ENCODE assay signal across 10 cellular contexts in the genomic region with DNA sequence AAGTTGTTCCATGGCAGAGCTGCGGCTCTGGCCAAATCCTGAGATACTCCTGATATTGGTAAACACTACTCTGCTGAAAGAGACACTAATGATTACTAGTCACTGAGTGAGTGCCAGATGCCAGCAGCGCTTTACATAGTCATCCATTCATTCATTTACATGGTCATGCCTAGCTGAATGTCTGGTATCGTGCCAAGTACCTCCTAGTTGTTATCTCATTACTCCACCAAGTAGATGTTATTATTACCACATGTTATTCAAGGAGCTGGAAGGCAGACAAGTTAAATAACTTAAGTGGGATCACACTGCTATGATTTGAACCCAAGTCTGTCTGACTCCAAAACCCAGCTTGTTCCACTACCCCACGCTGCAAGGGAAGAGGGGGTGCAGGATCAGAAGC. TPM values are rescaled to one million over a fixed set of nuclear protein-coding genes. Genes with fewer than 3 reads are reported as not detected.
DNase-seq lines count a peak whose midpoint lies in the region; ATAC-seq lines count a peak whose summit lies in the region.
"Had no signal": no experiment of that assay in that cellular context is flagged by ENCODE, and none has a peak within 500 bp of the region (broad histone marks: within the 10 kb centered on the region; RNA-seq: fewer than 3 reads in every experiment).

No MANE protein-coding gene starts in this region.

- ATAC-seq in left ventricle myocardium superior (peak; percentile 30), HG03045 (IDR thresholded peaks at IDR 0.05; ENCODE audit: unreplicated experiment) (no peak), HG03469 (IDR thresholded peaks at IDR 0.05; ENCODE audit: unreplicated experiment) (no peak)

- no peak overlapping the region for H3K9ac ChIP-seq in SK-N-MC (ENCODE audit: insufficient read length)

- H3K4me3 ChIP-seq in SK-N-MC = peak overlapping the region; percentile 37

- H3K27ac ChIP-seq in SK-N-MC = peak overlapping the region; percentile 61; the same call in 1 of the 2 replicates

- intact Hi-C loops in left ventricle myocardium superior (cut with micrococcal nuclease) = no loop called here

- H3K9me3 ChIP-seq in SK-N-MC (ENCODE audit: low read depth, low read length) = no peaks in the 10 kb centered on the region

- DNase-seq in Caki2 (ENCODE audit: low read depth) (peak; percentile 80), NCI-H1436 treated with DMSO at 0.1 percent for 48 hours (lab: John Stamatoyannopoulos, UW) (peak; percentile 18), SK-N-MC (ENCODE audit: low read depth, low spot score) (peak; percentile 90), left ventricle myocardium superior (no peak), epidermal melanocyte (ENCODE audit: insufficient read length, low spot score) (no peak)
- DNase-seq in stimulated activated CD4-positive, alpha-beta T cell treated with anti-CD3 and anti-CD28 coated beads, Interleukin-4, amount 100 ng/mL, for 24 hours = no peak
- DNase-seq: DND-41; stimulated activated CD4-positive, alpha-beta T cell treated with anti-CD3 and anti-CD28 coated beads, Interleukin-15, amount 100 ng/mL, for 24 hours had no signal

- in situ Hi-C loops in Caki2 (cut with HindIII; ENCODE audit: low pct_unique_long_range_greater_than_20kb, low sequenced_read_pairs) = no loop called here

- H3K36me3 ChIP-seq in SK-N-MC (ENCODE audit: insufficient read depth, low read length) = no peaks in the 10 kb centered on the region

RNA-seq across cellular contexts. Expression of a gene that starts 4.7 kb away (rescaled TPM):
- total RNA-seq in Caki2 (2014; rRNA removed; shearing (Covaris generic); ENCODE audit: low replicate concordance) = 20.5 and 22.7 TPM in 2 replicates
- 2.4 TPM for total RNA-seq in left ventricle myocardium superior

RNA-seq across cellular contexts. Expression of a gene that starts 50.5 kb away (rescaled TPM):
- total RNA-seq in Caki2 (2014; rRNA removed; shearing (Covaris generic); ENCODE audit: low replicate concordance) = not detected in 2 replicates
- total RNA-seq in left ventricle myocardium superior = 5.0 TPM

Comparison
In these comparisons a context has a peak if more than half of its experiments do, and no peak if none do; other contexts are left out.
1. DNase-seq: peak in Caki2 (single experiment), NCI-H1436 treated with DMSO at 0.1 percent for 48 hours (single experiment) and SK-N-MC (single experiment); none in left ventricle myocardium superior (single experiment), epidermal melanocyte (single experiment) and stimulated activated CD4-positive, alpha-beta T cell treated with anti-CD3 and anti-CD28 coated beads, Interleukin-4, amount 100 ng/mL, for 24 hours (single experiment).